8 cellular contexts compared by ENCODE assay signal in genomic region chr13:23159205-23159586, GRCh38. TPM values are rescaled to one million over a fixed set of nuclear protein-coding genes. Genes with fewer than 3 reads are reported as not detected.
DNase-seq lines count a peak whose midpoint lies in the region; ATAC-seq, FAIRE-seq and TF ChIP-seq lines count a peak whose summit lies in the region.

No MANE protein-coding gene starts in this region.

- TF ChIP-seq CTCF in Calu3 (IDR thresholded peaks at IDR 0.05; ENCODE audit: unreplicated experiment) = peak; percentile 17

- H3K27ac Mint-ChIP-seq in Calu3 (ENCODE audit: unreplicated experiment) = no peak overlapping the region

- H3K4me1 Mint-ChIP-seq in Calu3 (ENCODE audit: low read depth, unreplicated experiment) = no peaks in the 10 kb centered on the region

- intact Hi-C loops in Calu3 (cut with micrococcal nuclease; ENCODE audit: unreplicated experiment) = no loop called here

- no peaks in the 10 kb centered on the region for H3K9me3 Mint-ChIP-seq in Calu3 (ENCODE audit: low read depth, unreplicated experiment)

- H3K36me3 Mint-ChIP-seq in Calu3 (ENCODE audit: insufficient read depth, unreplicated experiment) = no peaks in the 10 kb centered on the region

- ATAC-seq in HG03565 (IDR thresholded peaks at IDR 0.05; ENCODE audit: unreplicated experiment) = peak; percentile 45
- ATAC-seq in stimulated activated naive CD8-positive, alpha-beta T cell treated with anti-CD3 and anti-CD28 coated beads, Interleukin-15, Interleukin-2, amounts not matched to agents 100 U/mL and 50 U/mL, for 24 hours = no peak

- DNase-seq in Calu3 (peak; percentile 30), amniotic epithelial cell (ENCODE audit: low read depth) (peak; percentile 47), inferior parietal cortex (ENCODE audit: extremely low spot score) (peak; percentile 40), SW 1271 (lab: John Stamatoyannopoulos, UW) (no peak), occipital lobe (lab: John Stamatoyannopoulos, UW) (no peak), RCC 7860 (ENCODE audit: low spot score) (no peak)
- peak; percentile 35 for DNase-seq in stimulated activated naive CD8-positive, alpha-beta T cell treated with anti-CD3 and anti-CD28 coated beads, Interleukin-15, Interleukin-2, amounts not matched to agents 100 U/mL and 50 U/mL, for 24 hours

- no TSS peak for BruUV-seq in Calu3 (replicated peaks; lab: Mats Ljungman, UMichigan)

- peaks cover 13% of the 10 kb centered on the region for H3K27me3 Mint-ChIP-seq in Calu3 (ENCODE audit: unreplicated experiment)

- CTCF ChIA-PET in Calu3 (lab: Charles Lee) = no interaction called here

- peak overlapping the region; percentile 66 for H3K4me3 Mint-ChIP-seq in Calu3 (ENCODE audit: low read depth, unreplicated experiment)

- no peak for FAIRE-seq in RCC 7860 (lab: Jason Lieb, UNC)

RNA-seq across cellular contexts. Expression of gene SGCG, which starts 21.6 kb away (rescaled TPM):
- total RNA-seq in Calu3 (2022) (not detected in 2 replicates), occipital lobe (0.16 TPM)

Comparison
In these comparisons a context has a peak if more than half of its experiments do, and no peak if none do; other contexts are left out.
1. DNase-seq: peak in Calu3 (single experiment), amniotic epithelial cell (single experiment), inferior parietal cortex (single experiment) and stimulated activated naive CD8-positive, alpha-beta T cell treated with anti-CD3 and anti-CD28 coated beads, Interleukin-15, Interleukin-2, amounts not matched to agents 100 U/mL and 50 U/mL, for 24 hours (single experiment); none in SW 1271 (0 of 2), occipital lobe (single experiment) and RCC 7860 (single experiment).